ENCODE assay signal across 8 cellular contexts in genomic region chr4:116180056-116180690, GRCh38.
A peak's percentile ranks its signal among the peaks of the same experiment; 100 is the strongest.
DNase-seq lines count a peak whose midpoint lies in the region; ATAC-seq and TF ChIP-seq lines count a peak whose summit lies in the region.

No MANE protein-coding gene starts in this region.

- no peak for ATAC-seq in GM19324 (IDR thresholded peaks at IDR 0.05; ENCODE audit: low FRiP score, unreplicated experiment)

- no peaks in the 10 kb centered on the region for H3K27me3 Mint-ChIP-seq in activated naive CD4-positive, alpha-beta T cell treated with anti-CD3 and anti-CD28 coated beads for 36 hours (ENCODE audit: low read depth)
- no peaks in the 10 kb centered on the region for H3K27me3 Mint-ChIP-seq in activated T-cell treated with anti-CD3 and anti-CD28 coated beads, Interleukin-2, amount 50 U/mL, for 24 hours

- DNase-seq in foreskin melanocyte = peak; percentile 11
- no peak for DNase-seq in activated naive CD4-positive, alpha-beta T cell treated with anti-CD3 and anti-CD28 coated beads for 36 hours
- DNase-seq in activated T-cell treated with anti-CD3 and anti-CD28 coated beads, Interleukin-2, amount 50 U/mL, for 24 hours = no peak
- no peak for DNase-seq in germinal center (ENCODE audit: low spot score)

- H3K4me3 ChIP-seq in HEK293 (ENCODE audit: low read depth, low read length) (no peak overlapping the region), OCI-LY3 (ENCODE audit: low read length) (peak overlapping the region; percentile 56)

- no peak overlapping the region for H3K4me3 Mint-ChIP-seq in activated naive CD4-positive, alpha-beta T cell treated with anti-CD3 and anti-CD28 coated beads for 36 hours
- H3K4me3 Mint-ChIP-seq in activated T-cell treated with anti-CD3 and anti-CD28 coated beads, Interleukin-2, amount 50 U/mL, for 24 hours = no peak overlapping the region

- no peaks in the 10 kb centered on the region for H3K4me1 Mint-ChIP-seq in activated naive CD4-positive, alpha-beta T cell treated with anti-CD3 and anti-CD28 coated beads for 36 hours (ENCODE audit: low read depth)
- no peaks in the 10 kb centered on the region for H3K4me1 Mint-ChIP-seq in activated T-cell treated with anti-CD3 and anti-CD28 coated beads, Interleukin-2, amount 50 U/mL, for 24 hours (ENCODE audit: low read depth)

- CTCF ChIA-PET in HEK293 (lab: Yijun Ruan, JAX) = interaction anchor here (0.7 to 1.5 kb wide), 5 partner anchors 12 to 1520 kb away, joined by 3 to 6 read pairs (median 5); no protein-coding TSS in a partner anchor
- CTCF ChIA-PET in activated naive CD4-positive, alpha-beta T cell treated with anti-CD3 and anti-CD28 coated beads for 36 hours (lab: Charles Lee) = no interaction called here

- H3K4me1 ChIP-seq in HEK293 (ENCODE audit: control insufficient read depth, insufficient read depth, low read length) (no peaks in the 10 kb centered on the region), OCI-LY3 (ENCODE audit: low read length) (peaks cover 10% of the 10 kb centered on the region)

- H3K9me3 ChIP-seq in HEK293 (ENCODE audit: control insufficient read depth, insufficient read depth, low read depth, low read length) = no peaks in the 10 kb centered on the region
- H3K9me3 ChIP-seq in OCI-LY3 (ENCODE audit: insufficient read depth, low read length) = no peaks in the 10 kb centered on the region

- peak overlapping the region; percentile 15; the same call in 1 of the 2 replicates for H3K9ac ChIP-seq in OCI-LY3 (ENCODE audit: low read length)

- H4K20me1 ChIP-seq in OCI-LY3 (ENCODE audit: insufficient read depth, low read length) = no peaks in the 10 kb centered on the region

- H3K27me3 ChIP-seq in OCI-LY3 (ENCODE audit: low read depth, low read length) = no peaks in the 10 kb centered on the region

- no peak overlapping the region for H3K27ac Mint-ChIP-seq in activated naive CD4-positive, alpha-beta T cell treated with anti-CD3 and anti-CD28 coated beads for 36 hours
- no peak overlapping the region for H3K27ac Mint-ChIP-seq in activated T-cell treated with anti-CD3 and anti-CD28 coated beads, Interleukin-2, amount 50 U/mL, for 24 hours

- peak; percentile 68 for TF ChIP-seq CTCF in C4-2B (conservative IDR thresholded peaks at IDR 0.05)
- TF ChIP-seq CTCF in HEK293 (tag by site-specific recombination; IDR thresholded peaks at IDR 0.05) = no peak
- peak; percentile 73 for TF ChIP-seq CTCF in OCI-LY3 (IDR thresholded peaks at IDR 0.05; ENCODE audit: low read depth, low read length)

- no peaks in the 10 kb centered on the region for H3K36me3 Mint-ChIP-seq in activated naive CD4-positive, alpha-beta T cell treated with anti-CD3 and anti-CD28 coated beads for 36 hours (ENCODE audit: low read depth)
- no peaks in the 10 kb centered on the region for H3K36me3 Mint-ChIP-seq in activated T-cell treated with anti-CD3 and anti-CD28 coated beads, Interleukin-2, amount 50 U/mL, for 24 hours (ENCODE audit: low read depth)

- peak overlapping the region; percentile 90 for H2AFZ ChIP-seq in OCI-LY3 (ENCODE audit: low read depth, low read length)

- H3K36me3 ChIP-seq in HEK293 (ENCODE audit: control insufficient read depth in 2 of 2, insufficient read depth in 1 of 2, low read length in 2 of 2) = no peaks in the 10 kb centered on the region
- H3K36me3 ChIP-seq in OCI-LY3 (replicated peaks; ENCODE audit: low read depth, low read length) = no peaks in the 10 kb centered on the region

- peak overlapping the region; percentile 61 for H3K4me2 ChIP-seq in OCI-LY3 (ENCODE audit: low read length)

- no peaks in the 10 kb centered on the region for H3K9me3 Mint-ChIP-seq in activated naive CD4-positive, alpha-beta T cell treated with anti-CD3 and anti-CD28 coated beads for 36 hours
- no peaks in the 10 kb centered on the region for H3K9me3 Mint-ChIP-seq in activated T-cell treated with anti-CD3 and anti-CD28 coated beads, Interleukin-2, amount 50 U/mL, for 24 hours

- intact Hi-C loops in activated naive CD4-positive, alpha-beta T cell treated with anti-CD3 and anti-CD28 coated beads for 36 hours (cut with micrococcal nuclease) = no loop called here

- H3K27ac ChIP-seq in C4-2B (no peak overlapping the region), HEK293 (ENCODE audit: extremely low read depth, low read depth, low read length) (no peak overlapping the region), OCI-LY3 (ENCODE audit: low read length) (no peak overlapping the region)

- POLR2A ChIA-PET in HEK293 (lab: Yijun Ruan, JAX) = no interaction called here

- H3K79me2 ChIP-seq in OCI-LY3 (ENCODE audit: low read length) = no peaks in the 10 kb centered on the region

TF ChIP-seq in HEK293, 187 proteins besides CTCF, POLR2A, EP300 and RAD21:
- TF ChIP-seq ZNF626 (tag by site-specific recombination; IDR thresholded peaks at IDR 0.05) = no peak
- no peak for TF ChIP-seq ZSCAN5A (tag by site-specific recombination; IDR thresholded peaks at IDR 0.05)
- TF ChIP-seq ZBTB8A (tag by site-specific recombination; IDR thresholded peaks at IDR 0.05) = no peak
- TF ChIP-seq ZNF654 (tag by site-specific recombination; IDR thresholded peaks at IDR 0.05; ENCODE audit: low read depth) = peak; percentile 63
- TF ChIP-seq HOXD13 (CRISPR knock-in tag; IDR thresholded peaks at IDR 0.05; ENCODE audit: borderline replicate concordance) = no peak
